In genomic region chr17:58083491-58084316, GRCh38 we compare ENCODE assay signal across 8 cellular contexts. TPM values are rescaled to one million over a fixed set of nuclear protein-coding genes. Genes with fewer than 3 reads are reported as not detected.
DNase-seq lines count a peak whose midpoint lies in the region; ATAC-seq lines count a peak whose summit lies in the region.

No MANE protein-coding gene starts in this region.

- H3K4me1 Mint-ChIP-seq in naive B cell = peaks cover 24 to 46% (median 41%) of the 10 kb centered on the region in 3 donors
- H3K4me1 Mint-ChIP-seq in stimulated activated memory B cell treated with anti-CD40 and anti-IgM and Interleukin-4, amounts not matched to agents 10 μg/mL and 1 μg/mL and 100 μg/mL, for 72 hours = peaks cover 28% of the 10 kb centered on the region

- H3K27me3 Mint-ChIP-seq in naive B cell = peaks cover 0 to 10% (median 9%) of the 10 kb centered on the region in 3 donors
- no peaks in the 10 kb centered on the region for H3K27me3 Mint-ChIP-seq in stimulated activated memory B cell treated with anti-CD40 and anti-IgM and Interleukin-4, amounts not matched to agents 10 μg/mL and 1 μg/mL and 100 μg/mL, for 72 hours

- ATAC-seq in HG02852 (IDR thresholded peaks at IDR 0.05; ENCODE audit: unreplicated experiment) = peak; percentile 60
- ATAC-seq in esophagus mucosa = peak; percentile 74
- peak; percentile 70 to 71 for ATAC-seq in naive B cell (ENCODE audit: low read depth in 2 of 2)
- ATAC-seq in stimulated activated memory B cell treated with anti-CD40 and anti-IgM and Interleukin-4, amounts not matched to agents 10 μg/mL and 1 μg/mL and 100 μg/mL, for 72 hours = peak; percentile 83

- H3K36me3 Mint-ChIP-seq in naive B cell = peaks cover 0 to 13% of the 10 kb centered on the region in 2 donors
- H3K36me3 Mint-ChIP-seq in stimulated activated memory B cell treated with anti-CD40 and anti-IgM and Interleukin-4, amounts not matched to agents 10 μg/mL and 1 μg/mL and 100 μg/mL, for 72 hours = peaks cover 19% of the 10 kb centered on the region

- peak overlapping the region; percentile 79 to 96 (median 90) for H3K4me3 Mint-ChIP-seq in naive B cell
- peak overlapping the region; percentile 80 for H3K4me3 Mint-ChIP-seq in stimulated activated memory B cell treated with anti-CD40 and anti-IgM and Interleukin-4, amounts not matched to agents 10 μg/mL and 1 μg/mL and 100 μg/mL, for 72 hours

- H3K27ac Mint-ChIP-seq in naive B cell = peak overlapping the region in 4 of 6 donors; percentile 46 to 89 (median 82)
- H3K27ac Mint-ChIP-seq in stimulated activated memory B cell treated with anti-CD40 and anti-IgM and Interleukin-4, amounts not matched to agents 10 μg/mL and 1 μg/mL and 100 μg/mL, for 72 hours = peak overlapping the region; percentile 84

- no peaks in the 10 kb centered on the region for H3K9me3 Mint-ChIP-seq in naive B cell
- H3K9me3 Mint-ChIP-seq in stimulated activated memory B cell treated with anti-CD40 and anti-IgM and Interleukin-4, amounts not matched to agents 10 μg/mL and 1 μg/mL and 100 μg/mL, for 72 hours = no peaks in the 10 kb centered on the region

- DNase-seq in NCI-H2029 (lab: John Stamatoyannopoulos, UW) (peak; percentile 17), NCI-H2029 treated with DMSO at 0.1 percent for 48 hours (lab: John Stamatoyannopoulos, UW) (no peak), NOMO-1 (lab: John Stamatoyannopoulos, UW; ENCODE audit: unreplicated experiment in 2 of 2) (peak; percentile 62 to 72), activated T-cell treated with anti-CD3 and anti-CD28 coated beads for 24 hours (ENCODE audit: low read depth) (peak; percentile 49), naive B cell (peak; percentile 71)

RNA-seq across cellular contexts. Expression of gene DYNLL2, which starts 0.5 kb away (rescaled TPM):
- total RNA-seq in esophagus mucosa = 18.6 TPM
- 1 to 10 TPM in 1 of 6 donors, under 1 TPM in 5; 0.26 to 1.2 (median 0.82) TPM for polyA plus RNA-seq in naive B cell (ENCODE audit: low read depth in 6 of 6)
